In genomic region chr1:203448521-203449061, GRCh38 we compare ENCODE assay signal across 14 cellular contexts. TPM values are rescaled to one million over a fixed set of nuclear protein-coding genes. Genes with fewer than 3 reads are reported as not detected.
DNase-seq lines count a peak whose midpoint lies in the region; ATAC-seq and TF ChIP-seq lines count a peak whose summit lies in the region.
"Had no signal": no experiment of that assay in that cellular context is flagged by ENCODE, and none has a peak within 500 bp of the region (broad histone marks: within the 10 kb centered on the region; RNA-seq: fewer than 3 reads in every experiment).

No MANE protein-coding gene starts in this region.

- TF ChIP-seq CTCF in esophagus muscularis mucosa (IDR thresholded peaks at IDR 0.05), result no peak
- no peak for TF ChIP-seq CTCF in nephron progenitor cell (IDR thresholded peaks at IDR 0.05)
- TF ChIP-seq CTCF in vagina (IDR thresholded peaks at IDR 0.05), result no peak

- H3K27me3 Mint-ChIP-seq in nephron progenitor cell (ENCODE audit: low read depth, poor library complexity), result peaks cover 35% of the 10 kb centered on the region
- peaks cover 28% of the 10 kb centered on the region for H3K27me3 Mint-ChIP-seq in activated T-helper 2 cell treated with anti-CD3 and anti-CD28 coated beads, Interferon-gamma antibody, Interleukin-2, Interleukin-4, amounts not matched to agents 10 μg/mL and 5 μg/mL and 100 μg/mL, durations not matched to agents 14 hours and 24 hours and 36 hours (ENCODE audit: low read depth)

- H3K4me1 Mint-ChIP-seq in nephron progenitor cell, result peaks cover 71% of the 10 kb centered on the region
- no peaks in the 10 kb centered on the region for H3K4me1 Mint-ChIP-seq in activated T-helper 2 cell treated with anti-CD3 and anti-CD28 coated beads, Interferon-gamma antibody, Interleukin-2, Interleukin-4, amounts not matched to agents 10 μg/mL and 5 μg/mL and 100 μg/mL, durations not matched to agents 14 hours and 24 hours and 36 hours (ENCODE audit: low read depth)
- H3K4me1 Mint-ChIP-seq: activated CD4-positive, alpha-beta T cell treated with anti-CD3 and anti-CD28 coated beads, Interleukin-2, amount 10 ng/mL, durations not matched to agents 24 days and 14 days; activated naive CD4-positive, alpha-beta T cell treated with anti-CD3 and anti-CD28 coated beads, Interleukin-2, amount 50 U/mL, for 24 hours had no signal

- intact Hi-C loops in esophagus muscularis mucosa (cut with DNase I) (no loop called here), vagina (cut with DNase I) (loop anchor here (2.0 kb wide), 1 partner anchor 60 kb away; no protein-coding TSS in a partner anchor)
- intact Hi-C loops in activated T-helper 2 cell treated with anti-CD3 and anti-CD28 coated beads, Interferon-gamma antibody, Interleukin-2, Interleukin-4, amounts not matched to agents 10 μg/mL and 5 μg/mL and 100 μg/mL, durations not matched to agents 14 hours and 24 hours and 36 hours (cut with micrococcal nuclease), result no loop called here

- H3K27me3 ChIP-seq in esophagus muscularis mucosa (no peaks in the 10 kb centered on the region), vagina (no peaks in the 10 kb centered on the region)

- ATAC-seq in HG03108 (IDR thresholded peaks at IDR 0.05; ENCODE audit: unreplicated experiment), result no peak

- H3K4me3 Mint-ChIP-seq in nephron progenitor cell, result peak overlapping the region; percentile 58
- no peak overlapping the region for H3K4me3 Mint-ChIP-seq in activated T-helper 2 cell treated with anti-CD3 and anti-CD28 coated beads, Interferon-gamma antibody, Interleukin-2, Interleukin-4, amounts not matched to agents 10 μg/mL and 5 μg/mL and 100 μg/mL, durations not matched to agents 14 hours and 24 hours and 36 hours (ENCODE audit: low read depth)
- H3K4me3 Mint-ChIP-seq: activated CD4-positive, alpha-beta T cell treated with anti-CD3 and anti-CD28 coated beads, Interleukin-2, amount 10 ng/mL, durations not matched to agents 24 days and 14 days; activated naive CD4-positive, alpha-beta T cell treated with anti-CD3 and anti-CD28 coated beads, Interleukin-2, amount 50 U/mL, for 24 hours had no signal

- H3K4me1 ChIP-seq in esophagus muscularis mucosa (peaks cover 0 to 30% (median 10%) of the 10 kb centered on the region in 4 donors), vagina (peaks cover 36% of the 10 kb centered on the region)

- H3K27ac ChIP-seq in esophagus muscularis mucosa (replicated peaks in 1 of 4) (peak overlapping the region in 3 of 4 donors; percentile 7 to 40 (median 34)), vagina (peak overlapping the region; percentile 88)

- peak overlapping the region; percentile 76 for H3K27ac Mint-ChIP-seq in nephron progenitor cell
- no peak overlapping the region for H3K27ac Mint-ChIP-seq in activated T-helper 2 cell treated with anti-CD3 and anti-CD28 coated beads, Interferon-gamma antibody, Interleukin-2, Interleukin-4, amounts not matched to agents 10 μg/mL and 5 μg/mL and 100 μg/mL, durations not matched to agents 14 hours and 24 hours and 36 hours
- H3K27ac Mint-ChIP-seq: activated CD4-positive, alpha-beta T cell treated with anti-CD3 and anti-CD28 coated beads, Interleukin-2, amount 10 ng/mL, durations not matched to agents 24 days and 14 days; activated naive CD4-positive, alpha-beta T cell treated with anti-CD3 and anti-CD28 coated beads, Interleukin-2, amount 50 U/mL, for 24 hours had no signal

- 79% methylated on average over 9 of the region's 9 CpGs for WGBS in esophagus muscularis mucosa

- peaks cover 0 to 7% (median 0%) of the 10 kb centered on the region in 4 donors for H3K9me3 ChIP-seq in esophagus muscularis mucosa
- no peaks in the 10 kb centered on the region for H3K9me3 ChIP-seq in vagina

- TF ChIP-seq EP300 in esophagus muscularis mucosa (IDR thresholded peaks at IDR 0.05), result no peak

- H3K4me3 ChIP-seq in esophagus muscularis mucosa (no peak overlapping the region), vagina (no peak overlapping the region)

- H3K36me3 Mint-ChIP-seq in nephron progenitor cell (ENCODE audit: low read depth), result peaks cover 7% of the 10 kb centered on the region
- H3K36me3 Mint-ChIP-seq in activated T-helper 2 cell treated with anti-CD3 and anti-CD28 coated beads, Interferon-gamma antibody, Interleukin-2, Interleukin-4, amounts not matched to agents 10 μg/mL and 5 μg/mL and 100 μg/mL, durations not matched to agents 14 hours and 24 hours and 36 hours (ENCODE audit: low read depth), result no peaks in the 10 kb centered on the region

- no peaks in the 10 kb centered on the region for H3K36me3 ChIP-seq in esophagus muscularis mucosa
- H3K36me3 ChIP-seq in vagina, result no peaks in the 10 kb centered on the region

- DNase-seq in NCI-H748 (lab: John Stamatoyannopoulos, UW; ENCODE audit: unreplicated experiment) (peak; percentile 55), NCI-H748 treated with DMSO at 0.1 percent for 48 hours (lab: John Stamatoyannopoulos, UW) (no peak), esophagus muscularis mucosa (ENCODE audit: extremely low spot score) (no peak), nephron progenitor cell (peak; percentile 53), vagina (ENCODE audit: extremely low spot score in 2 of 2) (no peak), SW 1271 (lab: John Stamatoyannopoulos, UW) (no peak)
- DNase-seq in activated T-helper 2 cell treated with anti-CD3 and anti-CD28 coated beads, Interferon-gamma antibody, Interleukin-2, Interleukin-4, amounts not matched to agents 10 μg/mL and 5 μg/mL and 100 μg/mL, durations not matched to agents 14 hours and 24 hours and 36 hours (ENCODE audit: low spot score), result no peak
- DNase-seq: activated CD4-positive, alpha-beta T cell treated with anti-CD3 and anti-CD28 coated beads, Interleukin-2, amount 10 ng/mL, durations not matched to agents 24 days and 14 days; NCI-H2107; stimulated activated naive CD4-positive, alpha-beta T cell treated with Interleukin-2 at 50 U/mL for 16 hours had no signal

- TF ChIP-seq POLR2A in esophagus muscularis mucosa (IDR thresholded peaks at IDR 0.05; ENCODE audit: low read depth) (no peak), vagina (IDR thresholded peaks at IDR 0.05) (peak in 1 of 2 donors; percentile 17)

- peaks cover 32% of the 10 kb centered on the region for H3K9me3 Mint-ChIP-seq in nephron progenitor cell
- peaks cover 4% of the 10 kb centered on the region for H3K9me3 Mint-ChIP-seq in activated T-helper 2 cell treated with anti-CD3 and anti-CD28 coated beads, Interferon-gamma antibody, Interleukin-2, Interleukin-4, amounts not matched to agents 10 μg/mL and 5 μg/mL and 100 μg/mL, durations not matched to agents 14 hours and 24 hours and 36 hours
- H3K9me3 Mint-ChIP-seq: activated naive CD4-positive, alpha-beta T cell treated with anti-CD3 and anti-CD28 coated beads, Interleukin-2, amount 50 U/mL, for 24 hours had no signal

RNA-seq across cellular contexts. Expression of gene PRELP, which starts 27.0 kb away (rescaled TPM):
- total RNA-seq in esophagus muscularis mucosa, result 100 to 1,000 TPM; 100 to 186 (median 165) TPM
- total RNA-seq in vagina, result 128 TPM
- not detected in 2 replicates for total RNA-seq in activated T-helper 2 cell treated with anti-CD3 and anti-CD28 coated beads, Interferon-gamma antibody, Interleukin-2, Interleukin-4, amounts not matched to agents 10 μg/mL and 5 μg/mL and 100 μg/mL, durations not matched to agents 14 hours and 24 hours and 36 hours
- total RNA-seq: A172; activated CD4-positive, alpha-beta T cell treated with anti-CD3 and anti-CD28 coated beads, Interleukin-2, amount 10 ng/mL, durations not matched to agents 24 days and 14 days had no signal

RNA-seq across cellular contexts. Expression of gene OPTC, which starts 45.4 kb away (rescaled TPM):
- total RNA-seq in esophagus muscularis mucosa, result not detected
- total RNA-seq in vagina, result not detected
- not detected in 2 replicates for total RNA-seq in activated T-helper 2 cell treated with anti-CD3 and anti-CD28 coated beads, Interferon-gamma antibody, Interleukin-2, Interleukin-4, amounts not matched to agents 10 μg/mL and 5 μg/mL and 100 μg/mL, durations not matched to agents 14 hours and 24 hours and 36 hours
- total RNA-seq: A172; activated CD4-positive, alpha-beta T cell treated with anti-CD3 and anti-CD28 coated beads, Interleukin-2, amount 10 ng/mL, durations not matched to agents 24 days and 14 days; SK-MEL-5 had no signal

Comparison
In these comparisons a context has a peak if more than half of its experiments do, and no peak if none do; other contexts are left out.
1. DNase-seq: peak in NCI-H748 (single experiment) and nephron progenitor cell (single experiment); none in NCI-H748 treated with DMSO at 0.1 percent for 48 hours (single experiment), esophagus muscularis mucosa (single experiment), vagina (0 of 2), SW 1271 (0 of 2) and activated T-helper 2 cell treated with anti-CD3 and anti-CD28 coated beads, Interferon-gamma antibody, Interleukin-2, Interleukin-4, amounts not matched to agents 10 μg/mL and 5 μg/mL and 100 μg/mL, durations not matched to agents 14 hours and 24 hours and 36 hours (single experiment).
2. RNA of gene PRELP, which starts 27.0 kb away (total RNA-seq): 100 to 186 TPM in esophagus muscularis mucosa and 128 TPM in vagina (single experiment); not detected in activated T-helper 2 cell treated with anti-CD3 and anti-CD28 coated beads, Interferon-gamma antibody, Interleukin-2, Interleukin-4, amounts not matched to agents 10 μg/mL and 5 μg/mL and 100 μg/mL, durations not matched to agents 14 hours and 24 hours and 36 hours; every median in the first group is over 100 times any median in the second.